Comparison of ENCODE assay signal across 1 cellular context in genomic region chr2:232460171-232460570, GRCh38.
A peak's percentile ranks its signal among the peaks of the same experiment; 100 is the strongest.
TF ChIP-seq lines count a peak whose summit lies in the region.

No MANE protein-coding gene starts in this region.

TF ChIP-seq in HepG2, 621 proteins besides CTCF, POLR2A, EP300 and RAD21:
- TF ChIP-seq U2AF1 (optimal IDR thresholded peaks at IDR 0.05; ENCODE audit: low read depth, low read length) = no peak
- TF ChIP-seq ZNF768 (CRISPR knock-in tag; IDR thresholded peaks at IDR 0.05) = 0 out of 2 replicates have a peak, but pooled peaks have one; percentile 28
- no peak for TF ChIP-seq ZNF446 (CRISPR knock-in tag; IDR thresholded peaks at IDR 0.05)
